Comparison of ENCODE assay signal across 11 cellular contexts in the genomic region with DNA sequence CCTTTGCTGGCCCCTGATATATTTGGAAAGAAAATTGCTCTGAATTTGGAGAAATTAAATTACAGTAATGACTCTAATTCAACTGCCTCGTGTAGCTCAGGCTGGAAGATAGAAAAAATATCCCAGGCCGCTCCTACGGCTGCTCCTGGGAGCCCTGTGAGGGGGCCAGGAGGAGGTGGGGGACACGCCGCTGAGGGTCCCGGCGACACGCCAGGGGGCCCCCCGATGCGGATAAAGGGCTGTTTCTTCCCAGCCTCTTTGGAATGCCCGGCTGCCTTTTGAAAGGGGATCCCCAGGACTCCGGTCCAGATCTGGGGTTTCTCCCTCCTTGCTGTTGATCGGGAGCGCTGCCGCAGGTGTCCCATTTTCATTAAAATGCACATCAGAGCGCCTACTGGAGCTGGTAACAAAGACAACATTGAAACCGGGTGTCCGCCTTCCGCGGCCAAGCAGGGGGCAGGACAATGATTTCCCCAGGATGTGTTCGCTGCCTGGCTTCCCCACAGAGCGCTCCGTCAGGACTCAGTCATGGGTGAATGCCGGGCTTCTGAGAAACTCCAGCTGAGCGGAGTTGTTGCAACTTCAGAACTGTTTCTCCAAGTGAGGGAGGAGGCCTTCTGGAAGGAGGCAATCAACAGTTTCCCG.
DNase-seq lines count a peak whose midpoint lies in the region; ATAC-seq and TF ChIP-seq lines count a peak whose summit lies in the region.
"Had no signal": no experiment of that assay in that cellular context is flagged by ENCODE, and none has a peak within 500 bp of the region (broad histone marks: within the 10 kb centered on the region; RNA-seq: fewer than 3 reads in every experiment).

No MANE protein-coding gene starts in this region.

- peaks cover 0 to 5% (median under 1%) of the 10 kb centered on the region in 4 donors for H3K4me1 ChIP-seq in sigmoid colon

- peak; percentile 22 for DNase-seq in HK-2 (ENCODE audit: unreplicated experiment)
- peak in 9 of 10 donors; percentile 13 to 70 (median 54) for DNase-seq in dorsolateral prefrontal cortex
- peak; percentile 74 for DNase-seq in islet precursor cell
- peak; percentile 82 for DNase-seq in sigmoid colon
- DNase-seq in left lobe of liver (ENCODE audit: low spot score): no peak
- DNase-seq in NCI-H2029 treated with DMSO at 0.1 percent for 48 hours (lab: John Stamatoyannopoulos, UW): no peak
- DNase-seq in NCI-H187 treated with DMSO at 0.1 percent for 48 hours (lab: John Stamatoyannopoulos, UW): no peak
- DNase-seq: activated T-cell treated with anti-CD3 and anti-CD28 coated beads, Interleukin-2, amount 50 U/mL, for 48 hours; left colon had no signal

- H3K4me3 ChIP-seq in dorsolateral prefrontal cortex: peak overlapping the region in 49 of 59 donors; percentile 8 to 62 (median 33)
- peak overlapping the region in 2 of 4 donors; percentile 16 to 27 for H3K4me3 ChIP-seq in sigmoid colon

- 45 to 78% methylated on average over 26 of the region's 26 CpGs for WGBS in sigmoid colon, 2 donors

- TF ChIP-seq EP300 in sigmoid colon (IDR thresholded peaks at IDR 0.05): no peak

- ATAC-seq in GM18505 (IDR thresholded peaks at IDR 0.05; ENCODE audit: unreplicated experiment) (no peak), left lobe of liver (no peak)
- ATAC-seq: left colon, Panc1 had no signal

- TF ChIP-seq POLR2A in sigmoid colon (IDR thresholded peaks at IDR 0.05): no peak
- TF ChIP-seq POLR2A in GM18505 (IDR thresholded peaks at IDR 0.05; ENCODE audit: borderline replicate concordance, extremely low read depth, insufficient read depth, insufficient read length): no peak

- no peaks in the 10 kb centered on the region for H3K36me3 ChIP-seq in sigmoid colon

- no peaks in the 10 kb centered on the region for H3K9me3 ChIP-seq in sigmoid colon

- intact Hi-C loops in dorsolateral prefrontal cortex (cut with DNase I): no loop called here
- intact Hi-C loops in sigmoid colon (cut with DNase I): loop anchor here (5.0 kb wide), 1 partner anchor 36 kb away; no protein-coding TSS in a partner anchor

- peak in 6 of 56 donors; percentile 7 to 15 (median 12) for TF ChIP-seq CTCF in dorsolateral prefrontal cortex (IDR thresholded peaks at IDR 0.05 in 54 of 56, conservative IDR thresholded peaks at IDR 0.05 in 2 of 56; ENCODE audit: low read depth in 1 of 56, partially characterized antibody in 56 of 56)
- no peak for TF ChIP-seq CTCF in sigmoid colon (IDR thresholded peaks at IDR 0.05)

- H3K27ac ChIP-seq in dorsolateral prefrontal cortex: peak overlapping the region in 27 of 59 donors; percentile 5 to 75 (median 37)
- peak overlapping the region in 1 of 4 donors; percentile 6 for H3K27ac ChIP-seq in sigmoid colon

- H3K27me3 ChIP-seq in dorsolateral prefrontal cortex (peaks cover 0 to 3% (median 0%) of the 10 kb centered on the region in 45 donors), sigmoid colon (no peaks in the 10 kb centered on the region)

Comparison
In these comparisons a context has a peak if more than half of its experiments do, and no peak if none do; other contexts are left out.
1. DNase-seq: peak in HK-2 (single experiment), dorsolateral prefrontal cortex (9 of 10), islet precursor cell (single experiment) and sigmoid colon (single experiment); none in left lobe of liver (single experiment), NCI-H2029 treated with DMSO at 0.1 percent for 48 hours (single experiment) and NCI-H187 treated with DMSO at 0.1 percent for 48 hours (single experiment).